ENCODE assay signal across 8 cellular contexts in the genomic region with DNA sequence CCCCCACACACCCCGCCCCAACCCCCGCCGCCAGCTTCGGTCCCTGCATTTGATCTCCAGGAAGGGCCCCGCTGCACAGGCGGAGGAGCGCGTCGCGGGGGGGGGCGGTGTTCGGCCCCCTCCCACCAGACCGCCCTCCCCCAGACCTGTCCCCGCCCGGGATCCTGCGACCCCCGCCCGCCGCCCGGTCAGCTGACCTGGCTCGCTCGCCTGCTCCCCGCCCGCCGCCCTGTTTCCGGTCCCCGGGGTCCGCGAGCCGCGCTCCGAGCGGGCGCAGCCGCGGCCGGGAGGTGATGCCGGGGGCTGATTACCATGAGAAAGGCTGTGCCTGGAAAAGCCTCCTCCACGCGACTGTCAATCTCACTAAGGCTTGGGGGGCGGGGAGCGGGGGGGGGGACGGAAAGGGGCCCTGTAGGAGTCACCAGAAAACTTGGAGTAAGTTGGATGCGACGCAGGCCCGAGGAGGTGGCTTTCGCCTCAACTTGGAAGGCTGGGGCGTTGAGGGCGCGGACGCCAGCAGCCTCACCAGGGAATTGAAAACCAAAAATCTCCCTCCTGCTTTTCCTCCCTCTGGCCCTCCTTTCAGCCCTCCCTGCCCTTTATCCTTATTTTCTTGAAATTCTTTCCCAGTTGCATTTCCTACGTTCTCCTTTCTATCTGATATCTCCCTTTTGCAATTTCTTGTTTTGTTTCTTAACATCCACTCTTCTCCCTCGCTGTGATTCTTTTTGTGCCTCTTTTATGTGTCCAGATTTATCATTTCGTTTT. TPM values are rescaled to one million over a fixed set of nuclear protein-coding genes. Genes with fewer than 3 reads are reported as not detected.
DNase-seq lines count a peak whose midpoint lies in the region; ATAC-seq, FAIRE-seq and TF ChIP-seq lines count a peak whose summit lies in the region.

No MANE protein-coding gene starts in this region.

- in situ Hi-C loops in mammary epithelial cell (cut with MboI; ENCODE audit: low sequenced_read_pairs in 2 of 2): no loop called here

- dilution Hi-C loops in mammary epithelial cell (cut with HindIII; ENCODE audit: low sequenced_read_pairs): no loop called here

- no peak overlapping the region for H3K27ac Mint-ChIP-seq in GM23338

- TF ChIP-seq CTCF in GM23338 (conservative IDR thresholded peaks at IDR 0.05; ENCODE audit: low read depth in 2 of 2): no peak
- no peak for TF ChIP-seq CTCF in mammary epithelial cell (conservative IDR thresholded peaks at IDR 0.05 in 1 of 2, IDR thresholded peaks at IDR 0.05 in 1 of 2; ENCODE audit: extremely low read depth in 1 of 2, insufficient read depth in 1 of 2, low read depth in 1 of 2, low read length in 2 of 2)
- no peak for TF ChIP-seq CTCF in kidney (IDR thresholded peaks at IDR 0.05; ENCODE audit: borderline replicate concordance, extremely low read depth, insufficient read depth)

- H3F3A ChIP-seq in GM23338 (replicated peaks; ENCODE audit: low read depth): peaks cover 10% of the 10 kb centered on the region

- no peak for FAIRE-seq in kidney (lab: Jason Lieb, UNC)

- no peaks in the 10 kb centered on the region for H3K9me2 ChIP-seq in GM23338 (ENCODE audit: insufficient read depth)

- no TSS peak for BruUV-seq in mammary epithelial cell (replicated peaks; lab: Mats Ljungman, UMichigan)

- H3K4me3 Mint-ChIP-seq in GM23338: peak overlapping the region; percentile 73

- peak; percentile 81 for ATAC-seq in GM23338
- ATAC-seq in GM19467 (IDR thresholded peaks at IDR 0.05; ENCODE audit: unreplicated experiment): no peak
- no peak for ATAC-seq in HG02970 (IDR thresholded peaks at IDR 0.05; ENCODE audit: low FRiP score, unreplicated experiment)

- peaks cover 20% of the 10 kb centered on the region for H3K27me3 Mint-ChIP-seq in GM23338 (ENCODE audit: insufficient read depth, low read depth, poor library complexity)

- intact Hi-C loops in mammary epithelial cell (cut with micrococcal nuclease) (no loop called here), kidney (cut with DNase I) (no loop called here)

- H4K20me1 ChIP-seq in GM23338 (replicated peaks; ENCODE audit: insufficient read depth) (peaks cover 5% of the 10 kb centered on the region), mammary epithelial cell (ENCODE audit: insufficient read depth, low read length) (no peaks in the 10 kb centered on the region)

- H3K27ac ChIP-seq in GM23338 (ENCODE audit: low read depth) (0 out of 2 replicates have a peak overlapping the region, but pooled peaks have one; percentile 17), mammary epithelial cell (ENCODE audit: insufficient read depth, low read depth, low read length) (no peak overlapping the region), kidney (ENCODE audit: low read depth in 2 of 2, low read length in 2 of 2) (peak overlapping the region; percentile 43 to 71)

- H3K27me3 ChIP-seq in GM23338 (ENCODE audit: insufficient read depth) (peaks cover 59% of the 10 kb centered on the region), mammary epithelial cell (ENCODE audit: insufficient read depth, low read length) (peaks cover 26% of the 10 kb centered on the region)

- CTCF ChIA-PET in mammary epithelial cell (lab: Charles Lee; ENCODE audit: low non-redundant PET): no interaction called here

- H3K9me3 Mint-ChIP-seq in GM23338: no peaks in the 10 kb centered on the region; the same call in 2 of the 3 replicates

- H3K79me2 ChIP-seq in GM23338 (replicated peaks; ENCODE audit: insufficient read depth) (no peaks in the 10 kb centered on the region), mammary epithelial cell (ENCODE audit: insufficient read depth, low read length) (no peaks in the 10 kb centered on the region)

- H3K4me3 ChIP-seq in GM23338: peak overlapping the region; percentile 52
- H3K4me3 ChIP-seq in mammary epithelial cell (replicated peaks in 1 of 3; ENCODE audit: insufficient read depth in 1 of 3, low read depth in 2 of 3, low read length in 3 of 3): peak overlapping the region in 1 of 3 experiments; percentile 6
- peak overlapping the region; percentile 7 to 66 for H3K4me3 ChIP-seq in kidney (ENCODE audit: low read length in 2 of 2)

- H3K4me1 Mint-ChIP-seq in GM23338: peaks cover 49% of the 10 kb centered on the region

- H3K9ac ChIP-seq in mammary epithelial cell (ENCODE audit: insufficient read depth, low read length): no peak overlapping the region
- H3K9ac ChIP-seq in kidney (ENCODE audit: low read length in 2 of 2): peak overlapping the region in 1 of 2 donors; percentile 78

- H3K9me3 ChIP-seq in mammary epithelial cell (replicated peaks; ENCODE audit: insufficient read depth, low read length) (no peaks in the 10 kb centered on the region), kidney (ENCODE audit: control insufficient read depth in 1 of 2, low read length in 2 of 2) (no peaks in the 10 kb centered on the region)

- H2AFZ ChIP-seq in GM23338 (peak overlapping the region; percentile 84; the same call in 1 of the 2 replicates), mammary epithelial cell (ENCODE audit: low read depth, low read length) (no peak overlapping the region)

- H3K4me2 ChIP-seq in GM23338 (peak overlapping the region; percentile 86), mammary epithelial cell (ENCODE audit: insufficient read depth, low read depth, low read length) (peak overlapping the region; percentile 30)

- WGBS in mammary epithelial cell (ENCODE audit: low coverage, missing lambda C conversion rate): 100% methylated on average over 6 of the region's 54 CpGs

- peak; percentile 85 for DNase-seq in GM23338 (ENCODE audit: low spot score)
- peak; percentile 82 for DNase-seq in NCI-H82 (lab: John Stamatoyannopoulos, UW)
- no peak for DNase-seq in mammary epithelial cell
- peak; percentile 88 for DNase-seq in kidney
- peak; percentile 54 for DNase-seq in stimulated activated CD8-positive, alpha-beta memory T cell treated with anti-CD3 and anti-CD28 coated beads, Interleukin-4, amount 100 ng/mL, for 48 hours
- DNase-seq in DMS79 (lab: John Stamatoyannopoulos, UW): no peak

- H3K36me3 Mint-ChIP-seq in GM23338 (ENCODE audit: low read depth): no peaks in the 10 kb centered on the region

- H3K4me1 ChIP-seq in GM23338 (ENCODE audit: insufficient read depth) (peaks cover 48% of the 10 kb centered on the region), mammary epithelial cell (ENCODE audit: insufficient read depth, low read length) (peaks cover 10% of the 10 kb centered on the region), kidney (ENCODE audit: control insufficient read depth in 1 of 2, insufficient read depth in 1 of 2, low read depth in 1 of 2, low read length in 2 of 2) (no peaks in the 10 kb centered on the region)

- H3K36me3 ChIP-seq in GM23338 (ENCODE audit: insufficient read depth): no peaks in the 10 kb centered on the region
- no peaks in the 10 kb centered on the region for H3K36me3 ChIP-seq in mammary epithelial cell (ENCODE audit: insufficient read depth, low read length)
- H3K36me3 ChIP-seq in kidney (ENCODE audit: control insufficient read depth in 1 of 2, insufficient read depth in 2 of 2, low read length in 2 of 2): no peaks in the 10 kb centered on the region

TF ChIP-seq in GM23338, 12 proteins besides CTCF, POLR2A, EP300 and RAD21:
- TF ChIP-seq, protein P1, sequence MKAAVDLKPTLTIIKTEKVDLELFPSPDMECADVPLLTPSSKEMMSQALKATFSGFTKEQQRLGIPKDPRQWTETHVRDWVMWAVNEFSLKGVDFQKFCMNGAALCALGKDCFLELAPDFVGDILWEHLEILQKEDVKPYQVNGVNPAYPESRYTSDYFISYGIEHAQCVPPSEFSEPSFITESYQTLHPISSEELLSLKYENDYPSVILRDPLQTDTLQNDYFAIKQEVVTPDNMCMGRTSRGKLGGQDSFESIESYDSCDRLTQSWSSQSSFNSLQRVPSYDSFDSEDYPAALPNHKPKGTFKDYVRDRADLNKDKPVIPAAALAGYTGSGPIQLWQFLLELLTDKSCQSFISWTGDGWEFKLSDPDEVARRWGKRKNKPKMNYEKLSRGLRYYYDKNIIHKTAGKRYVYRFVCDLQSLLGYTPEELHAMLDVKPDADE (IDR thresholded peaks at IDR 0.05): peak; percentile 54; the same call in 1 of the 2 replicates
- TF ChIP-seq EZH2phosphoT487 (IDR thresholded peaks at IDR 0.05; ENCODE audit: unreplicated experiment): no peak
TF ChIP-seq in GM23338: peak in this region for 1.

RNA-seq across cellular contexts. Expression of gene ZEB2, which starts 4.5 kb away (rescaled TPM):
- 0.08 TPM in 1 of 2 replicates, not detected in the other for total RNA-seq in GM23338 (2014; rRNA removed; shearing (Covaris generic))
- polyA plus RNA-seq in GM23338 (2016; fragmentation: Nextera tagmentation; extraction: Ambion mirVana) (0.07 and 0.45 TPM in 2 replicates), mammary epithelial cell (0.26 TPM), kidney (ENCODE audit: insufficient read depth, low read depth, low replicate concordance) (8.3 TPM)
- total RNA-seq in mammary epithelial cell (under 1 TPM; 0.45 to 0.50 TPM), kidney (136 TPM)
- polyA minus RNA-seq in mammary epithelial cell: not detected

Comparison
In these comparisons a context has a peak if more than half of its experiments do, and no peak if none do; other contexts are left out.
1. DNase-seq: peak in GM23338 (single experiment), NCI-H82 (single experiment), kidney (single experiment) and stimulated activated CD8-positive, alpha-beta memory T cell treated with anti-CD3 and anti-CD28 coated beads, Interleukin-4, amount 100 ng/mL, for 48 hours (single experiment); none in mammary epithelial cell (single experiment) and DMS79 (single experiment).
2. RNA of gene ZEB2, which starts 4.5 kb away (total RNA-seq): 136 TPM in kidney (single experiment); 0.45 to 0.50 TPM in mammary epithelial cell and 0.08 TPM in GM23338; every median in the first group is over 10 times any median in the second.